Comparison of ENCODE assay signal across 9 cellular contexts in genomic region chr3:157157836-157158235, GRCh38. TPM values are rescaled to one million over a fixed set of nuclear protein-coding genes. Genes with fewer than 3 reads are reported as not detected.
DNase-seq lines count a peak whose midpoint lies in the region; ATAC-seq and TF ChIP-seq lines count a peak whose summit lies in the region.
"Had no signal": no experiment of that assay in that cellular context is flagged by ENCODE, and none has a peak within 500 bp of the region (broad histone marks: within the 10 kb centered on the region; RNA-seq: fewer than 3 reads in every experiment).

No MANE protein-coding gene starts in this region.

- no peak overlapping the region for H3T11ph ChIP-seq in H9 (ENCODE audit: low read length)

- H3K36me3 Mint-ChIP-seq in H9 (ENCODE audit: insufficient read depth in 1 of 3, low read depth in 3 of 3): peaks cover 52 to 64% (median 63%) of the 10 kb centered on the region in 3 experiments

- peak overlapping the region; percentile 98 for H3K4me3 Mint-ChIP-seq in H9

- H3K36me3 ChIP-seq in gastrocnemius medialis: peaks cover 0 to 37% of the 10 kb centered on the region in 2 donors

- no peaks in the 10 kb centered on the region for H3K79me1 ChIP-seq in H9 (ENCODE audit: insufficient read depth, low read depth, low read length, poor library complexity, severe bottlenecking)

- no peak overlapping the region for H2BK20ac ChIP-seq in H9 (ENCODE audit: low read depth, low read length, poor library complexity, severe bottlenecking)

- peak overlapping the region in 1 of 3 experiments; percentile 36; a peak in 2 of 7 replicates for H3K27ac Mint-ChIP-seq in H9

- H3K9me3 Mint-ChIP-seq in H9: no peaks in the 10 kb centered on the region

- H3K9me3 ChIP-seq in H9 (ENCODE audit: control insufficient read depth, low read depth, low read length): no peaks in the 10 kb centered on the region
- no peaks in the 10 kb centered on the region for H3K9me3 ChIP-seq in gastrocnemius medialis

- no peak overlapping the region for H4K5ac ChIP-seq in H9 (ENCODE audit: insufficient read length, low read depth, low read length)

- no peak overlapping the region for H2BK120ac ChIP-seq in H9 (ENCODE audit: low read depth, low read length, poor library complexity, severe bottlenecking)

- DNase-seq in H9 (no peak), fibroblast of villous mesenchyme (ENCODE audit: low read depth) (no peak), gastrocnemius medialis (no peak), SHP77 (lab: John Stamatoyannopoulos, UW) (no peak), GM20000 (ENCODE audit: low spot score) (no peak)
- no peak for DNase-seq in activated effector memory CD4-positive, alpha-beta T cell treated with Interleukin-2 at 50 U/mL for 16 hours
- DNase-seq: NCI-H1436 had no signal

- peaks cover 39 to 43% of the 10 kb centered on the region in 2 experiments for H3K4me1 Mint-ChIP-seq in H9

- peak overlapping the region; percentile 73 for H3K4me2 ChIP-seq in H9 (ENCODE audit: insufficient read depth, insufficient read length, low read length)

- H3K27me3 ChIP-seq in H9 (ENCODE audit: insufficient read depth, low read length) (no peaks in the 10 kb centered on the region), gastrocnemius medialis (no peaks in the 10 kb centered on the region)

- H3K18ac ChIP-seq in H9 (ENCODE audit: insufficient read length, low read depth, low read length): no peak overlapping the region

- no peak overlapping the region for H3K9ac ChIP-seq in H9 (ENCODE audit: extremely low read depth, insufficient read length, low read length)

- no peak overlapping the region for H2BK15ac ChIP-seq in H9 (ENCODE audit: low read depth, low read length)

- H3K79me2 ChIP-seq in H9 (ENCODE audit: insufficient read depth, low read length): peaks cover 22% of the 10 kb centered on the region

- H3K27me3 Mint-ChIP-seq in H9 (ENCODE audit: low read depth): no peaks in the 10 kb centered on the region

- no peak overlapping the region for H2AK5ac ChIP-seq in H9 (ENCODE audit: insufficient read length, low read length)

- H2BK12ac ChIP-seq in H9 (ENCODE audit: insufficient read length, low read depth, low read length): no peak overlapping the region

- H3K23me2 ChIP-seq in H9 (ENCODE audit: insufficient read length, low read depth, low read length, poor library complexity, severe bottlenecking): peaks cover 4% of the 10 kb centered on the region

- H2AFZ ChIP-seq in H9 (ENCODE audit: low read length): no peak overlapping the region

- no peaks in the 10 kb centered on the region for H4K20me1 ChIP-seq in H9 (ENCODE audit: control insufficient read depth, insufficient read depth, insufficient read length)

- no peak overlapping the region for H4K8ac ChIP-seq in H9 (replicated peaks; ENCODE audit: insufficient read length, low read depth, low read length)

- H3K4me1 ChIP-seq in H9 (ENCODE audit: insufficient read depth, low read length) (no peaks in the 10 kb centered on the region), gastrocnemius medialis (peaks cover 61 to 66% of the 10 kb centered on the region in 2 donors)

- intact Hi-C loops in gastrocnemius medialis (cut with DNase I; ENCODE audit: low total_unique reads): loop anchor here (2.0 to 10.0 kb wide), 3 partner anchors 19 to 1303 kb away; partner anchors contain the start of genes SLC33A1 and SSR3

- no peak overlapping the region for H3K56ac ChIP-seq in H9 (ENCODE audit: insufficient read length, low read depth, low read length)

- peak overlapping the region; percentile 92 for H3K4me3 ChIP-seq in fibroblast of villous mesenchyme (ENCODE audit: low read depth, low read length)
- H3K4me3 ChIP-seq in gastrocnemius medialis: peak overlapping the region; percentile 79 to 98 (median 94)

- TF ChIP-seq CTCF in H9 (conservative IDR thresholded peaks at IDR 0.05): no peak
- TF ChIP-seq CTCF in VCaP (conservative IDR thresholded peaks at IDR 0.05): no peak
- no peak for TF ChIP-seq CTCF in fibroblast of villous mesenchyme (IDR thresholded peaks at IDR 0.05; ENCODE audit: insufficient read depth, low read depth, low read length)
- TF ChIP-seq CTCF in gastrocnemius medialis (IDR thresholded peaks at IDR 0.05 in 4 of 5, conservative IDR thresholded peaks at IDR 0.05 in 1 of 5): no peak
- no peak for TF ChIP-seq CTCF in GM20000 (IDR thresholded peaks at IDR 0.05; ENCODE audit: extremely low read depth, missing control alignments)

- no peak overlapping the region for H3K4ac ChIP-seq in H9 (ENCODE audit: low read depth, low read length)

- no peak overlapping the region for H3K14ac ChIP-seq in H9 (ENCODE audit: insufficient read depth, low read length)

- H3K27ac ChIP-seq in H9 (ENCODE audit: insufficient read length, low read depth, low read length): no peak overlapping the region
- peak overlapping the region; percentile 100; the same call in 1 of the 2 replicates for H3K27ac ChIP-seq in VCaP
- peak overlapping the region; percentile 93 to 99 (median 98) for H3K27ac ChIP-seq in gastrocnemius medialis

- no peak overlapping the region for H2BK5ac ChIP-seq in H9 (ENCODE audit: insufficient read length, low read length)

- ATAC-seq in gastrocnemius medialis (no peak), HG02938 (IDR thresholded peaks at IDR 0.05; ENCODE audit: unreplicated experiment) (no peak)

- TF ChIP-seq POLR2A in gastrocnemius medialis (IDR thresholded peaks at IDR 0.05): no peak

- no peak overlapping the region for H3K23ac ChIP-seq in H9 (ENCODE audit: insufficient read length, low read depth, low read length)

- H4K91ac ChIP-seq in H9 (ENCODE audit: insufficient read length, low read depth, low read length): no peak overlapping the region

- in situ Hi-C loops in gastrocnemius medialis (cut with MboI; ENCODE audit: low sequenced_read_pairs in 4 of 4): loop anchor here in 2 of 4 donors (25.0 kb wide), 2 partner anchors 704 to 1296 kb away; partner anchors contain the start of genes GMPS (in 2 of the 2) and SLC33A1 (in 2 of the 2)

RNA-seq across cellular contexts. Expression of gene CCNL1, which starts 2.1 kb away (rescaled TPM):
- total RNA-seq in H9 (2021) (93.9 and 103 TPM in 2 replicates), fibroblast of villous mesenchyme (108 and 175 TPM in 2 replicates), gastrocnemius medialis (100 to 1,000 TPM in 1 of 4 donors, 10 to 100 TPM in 3; 34.3 to 110 (median 41.3) TPM)
